Comparison of ENCODE assay signal across 7 cellular contexts in genomic region chr6:81241717-81242116, GRCh38.
DNase-seq lines count a peak whose midpoint lies in the region; ATAC-seq and TF ChIP-seq lines count a peak whose summit lies in the region.

No MANE protein-coding gene starts in this region.

- in situ Hi-C loops in GM23248 (cut with MboI) = loop anchor here (25.0 kb wide), 1 partner anchor 771 kb away; no protein-coding TSS in a partner anchor

- H3K36me3 ChIP-seq in GM23248 (ENCODE audit: low read depth) (no peaks in the 10 kb centered on the region), endodermal cell (ENCODE audit: control insufficient read depth, insufficient read depth, low read length) (no peaks in the 10 kb centered on the region)

- no peaks in the 10 kb centered on the region for H3K4me1 Mint-ChIP-seq in endodermal cell

- H3K79me2 ChIP-seq in GM23248 (ENCODE audit: insufficient read depth) = no peaks in the 10 kb centered on the region

- H3K4me1 ChIP-seq in GM23248 (ENCODE audit: insufficient read depth) (peaks cover 24% of the 10 kb centered on the region), endodermal cell (ENCODE audit: control insufficient read depth, insufficient read depth, low read length) (no peaks in the 10 kb centered on the region)

- no peaks in the 10 kb centered on the region for H3K36me3 Mint-ChIP-seq in endodermal cell (ENCODE audit: low read depth)

- peaks cover 13% of the 10 kb centered on the region for H3F3A ChIP-seq in GM23248 (ENCODE audit: insufficient read depth)

- no peak overlapping the region for H2AFZ ChIP-seq in GM23248

- H3K27ac Mint-ChIP-seq in endodermal cell = no peak overlapping the region

- no peak overlapping the region for H3K4me3 Mint-ChIP-seq in endodermal cell

- H3K27me3 Mint-ChIP-seq in endodermal cell (ENCODE audit: insufficient read depth) = no peaks in the 10 kb centered on the region

- whole genome bisulfite sequencing in GM23248 (ENCODE audit: low coverage in 1 of 2, low lambda C conversion rate in 2 of 2, missing lambda C conversion rate in 2 of 2), 2 experiments = 62 to 63% methylated on average over 2 of the region's 2 CpGs
- 60 to 79% methylated on average over 1 of the region's 2 CpGs for WGBS in endodermal cell (ENCODE audit: insufficient coverage in 1 of 2, insufficient read length in 1 of 2), 2 experiments

- H3K27me3 ChIP-seq in GM23248 (replicated peaks; ENCODE audit: insufficient read depth) (no peaks in the 10 kb centered on the region), endodermal cell (ENCODE audit: control insufficient read depth, insufficient read depth, low read length, poor library complexity, severe bottlenecking) (no peaks in the 10 kb centered on the region)

- H3K9me3 ChIP-seq in GM23248 (ENCODE audit: low read depth) (no peaks in the 10 kb centered on the region), endodermal cell (ENCODE audit: control insufficient read depth, low read length) (no peaks in the 10 kb centered on the region)

- peak overlapping the region; percentile 18; the same call in 1 of the 2 replicates for H3K27ac ChIP-seq in GM23248
- no peak overlapping the region for H3K27ac ChIP-seq in endodermal cell (ENCODE audit: low read depth, low read length)
- H3K27ac ChIP-seq in caudate nucleus (ENCODE audit: low read depth, low read length) = no peak overlapping the region

- H3K9me2 ChIP-seq in GM23248 (ENCODE audit: insufficient read depth) = no peaks in the 10 kb centered on the region

- H4K20me1 ChIP-seq in GM23248 (ENCODE audit: insufficient read depth) = no peaks in the 10 kb centered on the region

- H3K9ac ChIP-seq in GM23248 = no peak overlapping the region
- no peak overlapping the region for H3K9ac ChIP-seq in endodermal cell (ENCODE audit: extremely low read depth, low read length, poor library complexity, severe bottlenecking)

- H3K4me2 ChIP-seq in GM23248 (ENCODE audit: unreplicated experiment) = peak overlapping the region; percentile 10

- no peak for ATAC-seq in HG02610 (IDR thresholded peaks at IDR 0.05; ENCODE audit: unreplicated experiment)

- TF ChIP-seq CTCF in endodermal cell (conservative IDR thresholded peaks at IDR 0.05) = peak; percentile 81

- no peaks in the 10 kb centered on the region for H3K9me3 Mint-ChIP-seq in endodermal cell

- DNase-seq in GM23248 (peak; percentile 65), NCI-H226 (peak; percentile 12), endodermal cell (no peak), renal cortical epithelial cell (ENCODE audit: low read depth) (peak; percentile 2), caudate nucleus (lab: John Stamatoyannopoulos, UW) (no peak), NCI-H510A treated with DMSO at 0.1 percent for 48 hours (lab: John Stamatoyannopoulos, UW) (no peak)

- H3K4me3 ChIP-seq in GM23248 (no peak overlapping the region), endodermal cell (ENCODE audit: low read length) (no peak overlapping the region)

Comparison
In these comparisons a context has a peak if more than half of its experiments do, and no peak if none do; other contexts are left out.
1. DNase-seq: peak in GM23248 (single experiment), NCI-H226 (single experiment) and renal cortical epithelial cell (single experiment); none in endodermal cell (single experiment), caudate nucleus (0 of 61) and NCI-H510A treated with DMSO at 0.1 percent for 48 hours (single experiment).